ENCODE assay signal across 1 cellular context in genomic region chr20:54207743-54208491, GRCh38.
A peak's percentile ranks its signal among the peaks of the same experiment; 100 is the strongest.
TF ChIP-seq lines count a peak whose summit lies in the region.

PFDN4 (plus strand) TSS chr20:54208087; CDS start chr20:54208101, 14 bp downstream.

TF ChIP-seq in K562, 482 proteins besides CTCF, POLR2A, EP300 and RAD21 (continued from another document and continues in another):
- TF ChIP-seq MXD1 (CRISPR knock-in tag; IDR thresholded peaks at IDR 0.05; ENCODE audit: borderline replicate concordance, poor library complexity, severe bottlenecking) = peak; percentile 2
- TF ChIP-seq TEAD4 (IDR thresholded peaks at IDR 0.05; ENCODE audit: low read length) = no peak
- no peak for TF ChIP-seq TEAD4 (CRISPR knock-in tag; IDR thresholded peaks at IDR 0.05; ENCODE audit: borderline replicate concordance)
- no peak for TF ChIP-seq CSDE1 (IDR thresholded peaks at IDR 0.05)
- TF ChIP-seq ZNF41 (CRISPR knock-in tag; conservative IDR thresholded peaks at IDR 0.05) = no peak
- TF ChIP-seq TEAD1 (CRISPR knock-in tag; IDR thresholded peaks at IDR 0.05) = peak; percentile 56; a peak in 1 of 4 replicates
- TF ChIP-seq CREB3 (tag; conservative IDR thresholded peaks at IDR 0.05; ENCODE audit: low read depth) = no peak
- peak; percentile 49; the same call in 1 of the 2 replicates for TF ChIP-seq MIER1 (IDR thresholded peaks at IDR 0.05; ENCODE audit: low read depth)
- TF ChIP-seq SMARCA4 (IDR thresholded peaks at IDR 0.05) = no peak
- no peak for TF ChIP-seq SMAD2 (IDR thresholded peaks at IDR 0.05; ENCODE audit: low read depth, low read length)
- TF ChIP-seq BRF2 (IDR thresholded peaks at IDR 0.05; ENCODE audit: borderline replicate concordance, insufficient read depth, insufficient read length) = no peak
- peak; percentile 81 for TF ChIP-seq FOXJ2 (tag; IDR thresholded peaks at IDR 0.05)
- no peak for TF ChIP-seq ZC3H8 (IDR thresholded peaks at IDR 0.05)
- TF ChIP-seq HMG20A (CRISPR knock-in tag; conservative IDR thresholded peaks at IDR 0.05) = no peak
- TF ChIP-seq SMC3 (conservative IDR thresholded peaks at IDR 0.05; ENCODE audit: insufficient read depth, low read depth, low read length) = peak; percentile 38; the same call in 1 of the 2 replicates
- TF ChIP-seq SMARCB1 (IDR thresholded peaks at IDR 0.05; ENCODE audit: insufficient read length, low read depth) = no peak
- TF ChIP-seq E2F1 (CRISPR knock-in tag; IDR thresholded peaks at IDR 0.05) = no peak
- peak; percentile 60 for TF ChIP-seq EWSR1 (IDR thresholded peaks at IDR 0.05; ENCODE audit: borderline replicate concordance, low read depth, partially characterized antibody)
- no peak for TF ChIP-seq TEAD2 (tag; IDR thresholded peaks at IDR 0.05)
- TF ChIP-seq CXXC5 (CRISPR knock-in tag; IDR thresholded peaks at IDR 0.05) = peak; percentile 66
- TF ChIP-seq MGA (IDR thresholded peaks at IDR 0.05) = no peak
- TF ChIP-seq ZNF217 (CRISPR knock-in tag; IDR thresholded peaks at IDR 0.05) = no peak
- peak; percentile 32; the same call in 1 of the 2 replicates for TF ChIP-seq CBX5 (IDR thresholded peaks at IDR 0.05; ENCODE audit: borderline replicate concordance, low read depth)
- TF ChIP-seq NR1H2 (CRISPR knock-in tag; IDR thresholded peaks at IDR 0.05) = no peak
- no peak for TF ChIP-seq ZNF696 (CRISPR knock-in tag; conservative IDR thresholded peaks at IDR 0.05)
- TF ChIP-seq HOXB6 (CRISPR knock-in tag; IDR thresholded peaks at IDR 0.05; ENCODE audit: borderline replicate concordance) = no peak
- no peak for TF ChIP-seq HNRNPUL1 (IDR thresholded peaks at IDR 0.05; ENCODE audit: low read length)
- TF ChIP-seq TRIM25 (IDR thresholded peaks at IDR 0.05; ENCODE audit: borderline replicate concordance) = peak; percentile 67; the same call in 1 of the 2 replicates
- peak; percentile 49 for TF ChIP-seq MYC (IDR thresholded peaks at IDR 0.05; ENCODE audit: low read depth, low read length)
- TF ChIP-seq MYC (CRISPR knock-in tag; IDR thresholded peaks at IDR 0.05; ENCODE audit: borderline replicate concordance, low read depth) = no peak
- no peak; a peak in 1 of 3 replicates for TF ChIP-seq CBX3 (IDR thresholded peaks at IDR 0.05; ENCODE audit: borderline replicate concordance in 1 of 2, low read length in 2 of 2)
- TF ChIP-seq SETDB1 (IDR thresholded peaks at IDR 0.05; ENCODE audit: low read length) = no peak
- no peak for TF ChIP-seq ZNF445 (CRISPR knock-in tag; IDR thresholded peaks at IDR 0.05; ENCODE audit: low read depth)
- TF ChIP-seq U2AF1 (optimal IDR thresholded peaks at IDR 0.05; ENCODE audit: low read depth, low read length) = no peak
- TF ChIP-seq ZNF699 (CRISPR knock-in tag; IDR thresholded peaks at IDR 0.05; ENCODE audit: insufficient replicate concordance) = no peak
- TF ChIP-seq PTBP1 (IDR thresholded peaks at IDR 0.05; ENCODE audit: low read depth, low read length) = no peak
- TF ChIP-seq FOS (IDR thresholded peaks at IDR 0.05; ENCODE audit: extremely low read depth, insufficient read length) = no peak
- TF ChIP-seq LCOR (CRISPR knock-in tag; IDR thresholded peaks at IDR 0.05) = peak; percentile 34; the same call in 1 of the 2 replicates
- TF ChIP-seq DDX20 (tag; IDR thresholded peaks at IDR 0.05; ENCODE audit: low read depth) = no peak
- no peak for TF ChIP-seq ZNF133 (CRISPR knock-in tag; IDR thresholded peaks at IDR 0.05)
- TF ChIP-seq SPI1 (IDR thresholded peaks at IDR 0.05; ENCODE audit: borderline replicate concordance, low read depth, low read length) = no peak
- no peak for TF ChIP-seq BCL6 (CRISPR knock-in tag; IDR thresholded peaks at IDR 0.05)
- no peak for TF ChIP-seq RHOXF2B (CRISPR knock-in tag; conservative IDR thresholded peaks at IDR 0.05)
- no peak for TF ChIP-seq BRCA1 (IDR thresholded peaks at IDR 0.05)
- no peak for TF ChIP-seq BRCA1 (CRISPR knock-in tag; IDR thresholded peaks at IDR 0.05)
- peak; percentile 95 for TF ChIP-seq RBBP5 (IDR thresholded peaks at IDR 0.05; ENCODE audit: borderline replicate concordance, insufficient read depth, low read length, poor library complexity, severe bottlenecking)
- 0 out of 2 replicates have a peak, but pooled peaks have one; percentile 36 for TF ChIP-seq PHB2 (IDR thresholded peaks at IDR 0.05; ENCODE audit: low read depth)
- TF ChIP-seq MNT (conservative IDR thresholded peaks at IDR 0.05) = peak; percentile 97 to 98
- peak in 1 of 2 experiments; percentile 46; a peak in 1 of 4 replicates for TF ChIP-seq SIX5 (IDR thresholded peaks at IDR 0.05; ENCODE audit: borderline replicate concordance in 1 of 2, insufficient read depth in 1 of 2, low read depth in 1 of 2, low read length in 2 of 2)
- no peak for TF ChIP-seq ZFP1 (CRISPR knock-in tag; IDR thresholded peaks at IDR 0.05)
- no peak for TF ChIP-seq ZNF77 (CRISPR knock-in tag; IDR thresholded peaks at IDR 0.05)
- TF ChIP-seq HSF4 (CRISPR knock-in tag; IDR thresholded peaks at IDR 0.05; ENCODE audit: borderline replicate concordance) = no peak
- no peak for TF ChIP-seq SRF (CRISPR knock-in tag; IDR thresholded peaks at IDR 0.05)
- TF ChIP-seq RBFOX2 (IDR thresholded peaks at IDR 0.05; ENCODE audit: low read depth, low read length) = peak; percentile 88
- TF ChIP-seq RFX5 (IDR thresholded peaks at IDR 0.05; ENCODE audit: low read depth, low read length) = no peak
